1 cellular context compared by ENCODE assay signal in the genomic region with DNA sequence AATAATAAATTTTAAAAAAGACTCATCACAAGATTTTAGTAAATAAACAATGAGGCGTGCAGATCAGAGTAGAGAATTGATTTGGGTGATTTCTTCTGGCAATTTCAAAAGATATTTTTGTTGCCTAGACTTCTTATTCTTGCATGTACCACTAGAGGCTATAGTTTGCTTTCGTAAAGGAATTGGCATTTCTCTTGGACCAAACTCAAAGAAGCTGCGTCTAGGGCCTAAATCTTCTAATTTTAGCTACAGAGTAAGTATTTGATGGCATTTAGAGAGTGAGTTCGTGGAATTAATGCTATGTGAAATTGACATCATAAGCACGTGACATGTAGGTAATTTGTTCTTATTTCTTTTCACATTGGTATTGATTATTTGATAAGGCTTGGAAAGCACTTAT.
TF ChIP-seq lines count a peak whose summit lies in the region.

No MANE protein-coding gene starts in this region.

TF ChIP-seq in GM23338, 12 proteins besides CTCF, POLR2A, EP300 and RAD21:
- TF ChIP-seq POLR2AphosphoS5 (IDR thresholded peaks at IDR 0.05; ENCODE audit: low read depth) (no peak), CREB1 (CRISPR knock-in tag; IDR thresholded peaks at IDR 0.05; ENCODE audit: low read depth) (no peak), STAT1 (IDR thresholded peaks at IDR 0.05; ENCODE audit: unreplicated experiment) (no peak), EZH2phosphoT487 (IDR thresholded peaks at IDR 0.05; ENCODE audit: unreplicated experiment) (no peak), ZNF331 (CRISPR knock-in tag; IDR thresholded peaks at IDR 0.05; ENCODE audit: low read depth) (no peak), EZH2 (IDR thresholded peaks at IDR 0.05; ENCODE audit: low read depth, unreplicated experiment) (no peak), JUNB (IDR thresholded peaks at IDR 0.05; ENCODE audit: unreplicated experiment) (no peak), NANOG (IDR thresholded peaks at IDR 0.05; ENCODE audit: borderline replicate concordance) (no peak), ZNF114 (CRISPR knock-in tag; IDR thresholded peaks at IDR 0.05) (no peak)
- TF ChIP-seq, protein P1, sequence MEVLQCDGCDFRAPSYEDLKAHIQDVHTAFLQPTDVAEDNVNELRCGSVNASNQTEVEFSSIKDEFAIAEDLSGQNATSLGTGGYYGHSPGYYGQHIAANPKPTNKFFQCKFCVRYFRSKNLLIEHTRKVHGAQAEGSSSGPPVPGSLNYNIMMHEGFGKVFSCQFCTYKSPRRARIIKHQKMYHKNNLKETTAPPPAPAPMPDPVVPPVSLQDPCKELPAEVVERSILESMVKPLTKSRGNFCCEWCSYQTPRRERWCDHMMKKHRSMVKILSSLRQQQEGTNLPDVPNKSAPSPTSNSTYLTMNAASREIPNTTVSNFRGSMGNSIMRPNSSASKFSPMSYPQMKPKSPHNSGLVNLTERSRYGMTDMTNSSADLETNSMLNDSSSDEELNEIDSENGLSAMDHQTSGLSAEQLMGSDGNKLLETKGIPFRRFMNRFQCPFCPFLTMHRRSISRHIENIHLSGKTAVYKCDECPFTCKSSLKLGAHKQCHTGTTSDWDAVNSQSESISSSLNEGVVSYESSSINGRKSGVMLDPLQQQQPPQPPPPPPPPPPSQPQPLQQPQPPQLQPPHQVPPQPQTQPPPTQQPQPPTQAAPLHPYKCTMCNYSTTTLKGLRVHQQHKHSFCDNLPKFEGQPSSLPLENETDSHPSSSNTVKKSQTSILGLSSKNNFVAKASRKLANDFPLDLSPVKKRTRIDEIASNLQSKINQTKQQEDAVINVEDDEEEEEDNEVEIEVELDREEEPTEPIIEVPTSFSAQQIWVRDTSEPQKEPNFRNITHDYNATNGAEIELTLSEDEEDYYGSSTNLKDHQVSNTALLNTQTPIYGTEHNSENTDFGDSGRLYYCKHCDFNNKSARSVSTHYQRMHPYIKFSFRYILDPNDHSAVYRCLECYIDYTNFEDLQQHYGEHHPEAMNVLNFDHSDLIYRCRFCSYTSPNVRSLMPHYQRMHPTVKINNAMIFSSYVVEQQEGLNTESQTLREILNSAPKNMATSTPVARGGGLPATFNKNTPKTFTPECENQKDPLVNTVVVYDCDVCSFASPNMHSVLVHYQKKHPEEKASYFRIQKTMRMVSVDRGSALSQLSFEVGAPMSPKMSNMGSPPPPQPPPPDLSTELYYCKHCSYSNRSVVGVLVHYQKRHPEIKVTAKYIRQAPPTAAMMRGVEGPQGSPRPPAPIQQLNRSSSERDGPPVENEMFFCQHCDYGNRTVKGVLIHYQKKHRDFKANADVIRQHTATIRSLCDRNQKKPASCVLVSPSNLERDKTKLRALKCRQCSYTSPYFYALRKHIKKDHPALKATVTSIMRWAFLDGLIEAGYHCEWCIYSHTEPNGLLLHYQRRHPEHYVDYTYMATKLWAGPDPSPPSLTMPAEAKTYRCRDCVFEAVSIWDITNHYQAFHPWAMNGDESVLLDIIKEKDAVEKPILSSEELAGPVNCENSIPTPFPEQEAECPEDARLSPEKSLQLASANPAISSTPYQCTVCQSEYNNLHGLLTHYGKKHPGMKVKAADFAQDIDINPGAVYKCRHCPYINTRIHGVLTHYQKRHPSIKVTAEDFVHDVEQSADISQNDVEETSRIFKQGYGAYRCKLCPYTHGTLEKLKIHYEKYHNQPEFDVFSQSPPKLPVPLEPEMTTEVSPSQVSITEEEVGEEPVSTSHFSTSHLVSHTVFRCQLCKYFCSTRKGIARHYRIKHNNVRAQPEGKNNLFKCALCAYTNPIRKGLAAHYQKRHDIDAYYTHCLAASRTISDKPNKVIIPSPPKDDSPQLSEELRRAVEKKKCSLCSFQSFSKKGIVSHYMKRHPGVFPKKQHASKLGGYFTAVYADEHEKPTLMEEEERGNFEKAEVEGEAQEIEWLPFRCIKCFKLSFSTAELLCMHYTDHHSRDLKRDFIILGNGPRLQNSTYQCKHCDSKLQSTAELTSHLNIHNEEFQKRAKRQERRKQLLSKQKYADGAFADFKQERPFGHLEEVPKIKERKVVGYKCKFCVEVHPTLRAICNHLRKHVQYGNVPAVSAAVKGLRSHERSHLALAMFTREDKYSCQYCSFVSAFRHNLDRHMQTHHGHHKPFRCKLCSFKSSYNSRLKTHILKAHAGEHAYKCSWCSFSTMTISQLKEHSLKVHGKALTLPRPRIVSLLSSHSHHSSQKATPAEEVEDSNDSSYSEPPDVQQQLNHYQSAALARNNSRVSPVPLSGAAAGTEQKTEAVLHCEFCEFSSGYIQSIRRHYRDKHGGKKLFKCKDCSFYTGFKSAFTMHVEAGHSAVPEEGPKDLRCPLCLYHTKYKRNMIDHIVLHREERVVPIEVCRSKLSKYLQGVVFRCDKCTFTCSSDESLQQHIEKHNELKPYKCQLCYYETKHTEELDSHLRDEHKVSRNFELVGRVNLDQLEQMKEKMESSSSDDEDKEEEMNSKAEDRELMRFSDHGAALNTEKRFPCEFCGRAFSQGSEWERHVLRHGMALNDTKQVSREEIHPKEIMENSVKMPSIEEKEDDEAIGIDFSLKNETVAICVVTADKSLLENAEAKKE (CRISPR knock-in tag; IDR thresholded peaks at IDR 0.05): no peak
- TF ChIP-seq, protein P2, sequence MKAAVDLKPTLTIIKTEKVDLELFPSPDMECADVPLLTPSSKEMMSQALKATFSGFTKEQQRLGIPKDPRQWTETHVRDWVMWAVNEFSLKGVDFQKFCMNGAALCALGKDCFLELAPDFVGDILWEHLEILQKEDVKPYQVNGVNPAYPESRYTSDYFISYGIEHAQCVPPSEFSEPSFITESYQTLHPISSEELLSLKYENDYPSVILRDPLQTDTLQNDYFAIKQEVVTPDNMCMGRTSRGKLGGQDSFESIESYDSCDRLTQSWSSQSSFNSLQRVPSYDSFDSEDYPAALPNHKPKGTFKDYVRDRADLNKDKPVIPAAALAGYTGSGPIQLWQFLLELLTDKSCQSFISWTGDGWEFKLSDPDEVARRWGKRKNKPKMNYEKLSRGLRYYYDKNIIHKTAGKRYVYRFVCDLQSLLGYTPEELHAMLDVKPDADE (IDR thresholded peaks at IDR 0.05): no peak
- TF ChIP-seq, protein P3, sequence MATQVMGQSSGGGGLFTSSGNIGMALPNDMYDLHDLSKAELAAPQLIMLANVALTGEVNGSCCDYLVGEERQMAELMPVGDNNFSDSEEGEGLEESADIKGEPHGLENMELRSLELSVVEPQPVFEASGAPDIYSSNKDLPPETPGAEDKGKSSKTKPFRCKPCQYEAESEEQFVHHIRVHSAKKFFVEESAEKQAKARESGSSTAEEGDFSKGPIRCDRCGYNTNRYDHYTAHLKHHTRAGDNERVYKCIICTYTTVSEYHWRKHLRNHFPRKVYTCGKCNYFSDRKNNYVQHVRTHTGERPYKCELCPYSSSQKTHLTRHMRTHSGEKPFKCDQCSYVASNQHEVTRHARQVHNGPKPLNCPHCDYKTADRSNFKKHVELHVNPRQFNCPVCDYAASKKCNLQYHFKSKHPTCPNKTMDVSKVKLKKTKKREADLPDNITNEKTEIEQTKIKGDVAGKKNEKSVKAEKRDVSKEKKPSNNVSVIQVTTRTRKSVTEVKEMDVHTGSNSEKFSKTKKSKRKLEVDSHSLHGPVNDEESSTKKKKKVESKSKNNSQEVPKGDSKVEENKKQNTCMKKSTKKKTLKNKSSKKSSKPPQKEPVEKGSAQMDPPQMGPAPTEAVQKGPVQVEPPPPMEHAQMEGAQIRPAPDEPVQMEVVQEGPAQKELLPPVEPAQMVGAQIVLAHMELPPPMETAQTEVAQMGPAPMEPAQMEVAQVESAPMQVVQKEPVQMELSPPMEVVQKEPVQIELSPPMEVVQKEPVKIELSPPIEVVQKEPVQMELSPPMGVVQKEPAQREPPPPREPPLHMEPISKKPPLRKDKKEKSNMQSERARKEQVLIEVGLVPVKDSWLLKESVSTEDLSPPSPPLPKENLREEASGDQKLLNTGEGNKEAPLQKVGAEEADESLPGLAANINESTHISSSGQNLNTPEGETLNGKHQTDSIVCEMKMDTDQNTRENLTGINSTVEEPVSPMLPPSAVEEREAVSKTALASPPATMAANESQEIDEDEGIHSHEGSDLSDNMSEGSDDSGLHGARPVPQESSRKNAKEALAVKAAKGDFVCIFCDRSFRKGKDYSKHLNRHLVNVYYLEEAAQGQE (IDR thresholded peaks at IDR 0.05; ENCODE audit: unreplicated experiment): no peak
